In the genomic region with DNA sequence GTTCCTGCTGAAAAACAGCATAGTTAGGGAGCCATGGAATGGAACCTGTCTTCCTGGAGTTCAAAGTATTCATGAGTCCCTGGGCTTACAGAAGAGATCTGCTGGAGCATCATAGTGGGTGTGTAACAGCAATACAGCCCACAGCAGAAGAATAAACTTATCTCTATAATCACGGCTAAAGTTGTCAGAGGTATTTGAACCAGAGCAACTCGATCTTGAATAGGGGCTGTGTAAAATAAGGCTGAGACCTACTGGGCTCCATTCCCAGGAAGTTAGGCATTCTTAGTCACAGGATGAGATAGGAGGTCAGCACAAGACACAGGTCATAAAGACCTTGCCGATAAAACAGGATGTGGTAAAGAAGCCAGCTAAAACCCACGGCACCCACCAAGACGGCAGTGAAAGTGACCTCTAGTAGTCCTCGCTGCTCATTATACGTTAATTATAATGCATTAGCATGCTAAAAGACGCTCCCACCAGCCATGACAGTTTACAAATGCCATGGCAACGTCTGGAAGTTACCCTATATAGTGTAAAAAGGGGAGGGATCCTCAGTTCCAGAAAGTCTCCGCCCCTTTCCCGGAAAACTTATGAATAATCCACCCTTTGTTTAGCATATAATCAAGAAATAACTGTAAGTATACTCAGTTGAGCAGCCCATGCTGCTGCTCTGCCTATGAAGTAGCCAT, we compare ENCODE assay signal across 10 cellular contexts.
DNase-seq lines count a peak whose midpoint lies in the region; ATAC-seq, FAIRE-seq and TF ChIP-seq lines count a peak whose summit lies in the region.
"Had no signal": no experiment of that assay in that cellular context is flagged by ENCODE, and none has a peak within 500 bp of the region (broad histone marks: within the 10 kb centered on the region; RNA-seq: fewer than 3 reads in every experiment).

No MANE protein-coding gene starts in this region.

- FAIRE-seq in small intestine (lab: Jason Lieb, UNC), result no peak

- H3K36me3 ChIP-seq in MG63 (no peaks in the 10 kb centered on the region), small intestine (ENCODE audit: control insufficient read depth in 2 of 2, insufficient read depth in 2 of 2, low read length in 2 of 2) (no peaks in the 10 kb centered on the region)
- H3K36me3 ChIP-seq: ovary had no signal

- H3K36me3 Mint-ChIP-seq in Calu3 (ENCODE audit: insufficient read depth, unreplicated experiment), result no peaks in the 10 kb centered on the region

- no peaks in the 10 kb centered on the region for H3K27me3 Mint-ChIP-seq in Calu3 (ENCODE audit: unreplicated experiment)

- H3K4me1 Mint-ChIP-seq in Calu3 (ENCODE audit: low read depth, unreplicated experiment), result no peaks in the 10 kb centered on the region

- no peak for TF ChIP-seq CTCF in Calu3 (IDR thresholded peaks at IDR 0.05; ENCODE audit: unreplicated experiment)

- DNase-seq in Calu3, result peak; percentile 18
- DNase-seq in MG63, result peak; percentile 67
- peak; percentile 90 for DNase-seq in amniotic epithelial cell (ENCODE audit: low read depth)
- DNase-seq in lung microvascular endothelial cell (ENCODE audit: low read depth in 2 of 2), result peak; percentile 10 to 85
- DNase-seq in small intestine, result no peak
- DNase-seq in NCI-H2196 treated with DMSO at 0.1 percent for 48 hours (lab: John Stamatoyannopoulos, UW; ENCODE audit: unreplicated experiment), result no peak
- DNase-seq in pons (ENCODE audit: low spot score), result no peak
- DNase-seq: NCI-H146, ovary had no signal

- H3K4me1 ChIP-seq in small intestine (ENCODE audit: control insufficient read depth in 2 of 2, insufficient read depth in 1 of 2, low read depth in 1 of 2, low read length in 1 of 2), result no peaks in the 10 kb centered on the region

- H3K4me3 ChIP-seq in MG63 (peak overlapping the region; percentile 27), small intestine (ENCODE audit: low read depth in 1 of 2, low read length in 2 of 2) (no peak overlapping the region)
- H3K4me3 ChIP-seq: ovary had no signal

- no peak overlapping the region for H3K27ac ChIP-seq in small intestine (ENCODE audit: low read depth in 1 of 2, low read length in 1 of 2)
- H3K27ac ChIP-seq: ovary had no signal

- intact Hi-C loops in Calu3 (cut with micrococcal nuclease; ENCODE audit: unreplicated experiment), result no loop called here

- CTCF ChIA-PET in Calu3 (lab: Charles Lee), result no interaction called here

- no TSS peak for BruUV-seq in Calu3 (replicated peaks; lab: Mats Ljungman, UMichigan)

- peak overlapping the region; percentile 23 for H3K4me3 Mint-ChIP-seq in Calu3 (ENCODE audit: low read depth, unreplicated experiment)

- H3K27me3 ChIP-seq in MG63 (no peaks in the 10 kb centered on the region), small intestine (ENCODE audit: control insufficient read depth in 2 of 2, insufficient read depth in 2 of 2, low read length in 2 of 2) (no peaks in the 10 kb centered on the region)
- H3K27me3 ChIP-seq: ovary had no signal

- WGBS in small intestine, 3 donors, result 53 to 65% (median 58%) methylated on average over 11 of the region's 11 CpGs

- no peaks in the 10 kb centered on the region for H3K9me3 ChIP-seq in MG63
- no peaks in the 10 kb centered on the region for H3K9me3 ChIP-seq in small intestine (ENCODE audit: control insufficient read depth, low read depth)
- H3K9me3 ChIP-seq: ovary had no signal

- H3K9me3 Mint-ChIP-seq in Calu3 (ENCODE audit: low read depth, unreplicated experiment), result no peaks in the 10 kb centered on the region

- no peak for ATAC-seq in HG03565 (IDR thresholded peaks at IDR 0.05; ENCODE audit: unreplicated experiment)

- no peak overlapping the region for H3K27ac Mint-ChIP-seq in Calu3 (ENCODE audit: unreplicated experiment)

Comparison
In these comparisons a context has a peak if more than half of its experiments do, and no peak if none do; other contexts are left out.
1. DNase-seq: peak in Calu3 (single experiment), MG63 (single experiment), amniotic epithelial cell (single experiment) and lung microvascular endothelial cell (2 of 2); none in small intestine (single experiment), NCI-H2196 treated with DMSO at 0.1 percent for 48 hours (single experiment) and pons (single experiment).